ENCODE assay signal across 8 cellular contexts in genomic region chr2:200811336-200812121, GRCh38. TPM values are rescaled to one million over a fixed set of nuclear protein-coding genes. Genes with fewer than 3 reads are reported as not detected.
DNase-seq lines count a peak whose midpoint lies in the region; ATAC-seq lines count a peak whose summit lies in the region.

Gene BZW1 (plus strand): TSS chr2:200811910. CDS start chr2:200813218, 1,308 bp downstream.

- H3K27me3 ChIP-seq in BLaER1 treated with 17β-estradiol and CSF1 and Interleukin-3, amounts not matched to agents 10 nM and 100 nM, result no peaks in the 10 kb centered on the region

- DNase-seq in NCI-H748 (lab: John Stamatoyannopoulos, UW; ENCODE audit: unreplicated experiment), result peak; percentile 97
- peak; percentile 96 for DNase-seq in activated CD4-positive, alpha-beta T cell treated with anti-CD3 and anti-CD28 coated beads, Interleukin-2, amount 50 U/mL, for 1 hour
- DNase-seq in dedifferentiated amniotic fluid mesenchymal stem cell (ENCODE audit: extremely low spot score), result peak; percentile 98
- peak; percentile 96 for DNase-seq in left lobe of liver (ENCODE audit: low spot score)
- peak; percentile 96 for DNase-seq in stimulated activated CD4-positive, alpha-beta T cell treated with anti-CD3 and anti-CD28 coated beads, Interleukin-2, amount 100 ng/mL, for 4 hours (ENCODE audit: low read depth)

- peak within 1 kb of the TSS; percentile 96 to 100 (median 100) for H3K9ac ChIP-seq in BLaER1 treated with 17β-estradiol and CSF1 and Interleukin-3, amounts not matched to agents 10 nM and 100 nM

- peak; percentile 72 for ATAC-seq in GM19351 (IDR thresholded peaks at IDR 0.05; ENCODE audit: unreplicated experiment)
- peak; percentile 79 for ATAC-seq in HG03521 (IDR thresholded peaks at IDR 0.05; ENCODE audit: unreplicated experiment)
- ATAC-seq in left lobe of liver, result peak; percentile 85

- H4K20me1 ChIP-seq in BLaER1 treated with 17β-estradiol and CSF1 and Interleukin-3, amounts not matched to agents 10 nM and 100 nM, result peaks cover 45 to 48% (median 47%) of the 10 kb centered on the region in 11 experiments

- peak within 1 kb of the TSS; percentile 95 to 100 (median 99) for H3K27ac ChIP-seq in BLaER1 treated with 17β-estradiol and CSF1 and Interleukin-3, amounts not matched to agents 10 nM and 100 nM

- peaks cover 32 to 38% (median 36%) of the 10 kb centered on the region in 11 experiments for H3K36me3 ChIP-seq in BLaER1 treated with 17β-estradiol and CSF1 and Interleukin-3, amounts not matched to agents 10 nM and 100 nM

- H3K4me1 ChIP-seq in BLaER1 treated with 17β-estradiol and CSF1 and Interleukin-3, amounts not matched to agents 10 nM and 100 nM, result peaks cover 29 to 51% (median 34%) of the 10 kb centered on the region in 10 experiments

- H3K9me3 ChIP-seq in BLaER1 treated with 17β-estradiol and CSF1 and Interleukin-3, amounts not matched to agents 10 nM and 100 nM (replicated peaks in 1 of 11), result no peaks in the 10 kb centered on the region

- H3K4me2 ChIP-seq in BLaER1 treated with 17β-estradiol and CSF1 and Interleukin-3, amounts not matched to agents 10 nM and 100 nM, result peak within 1 kb of the TSS; percentile 82 to 97 (median 92)

- peak within 1 kb of the TSS; percentile 83 to 100 (median 96) for H3K4me3 ChIP-seq in BLaER1 treated with 17β-estradiol and CSF1 and Interleukin-3, amounts not matched to agents 10 nM and 100 nM

RNA-seq across cellular contexts. Expression of gene BZW1, which starts in this region (rescaled TPM):
- 193 TPM for total RNA-seq in left lobe of liver

Comparison
In these comparisons a context has a peak if more than half of its experiments do, and no peak if none do; other contexts are left out.
1. Peak in every context shown above with its lines: DNase-seq, ATAC-seq, H3K4me3 ChIP-seq and H3K27ac ChIP-seq.